Comparison of ENCODE assay signal across 7 cellular contexts in the genomic region with DNA sequence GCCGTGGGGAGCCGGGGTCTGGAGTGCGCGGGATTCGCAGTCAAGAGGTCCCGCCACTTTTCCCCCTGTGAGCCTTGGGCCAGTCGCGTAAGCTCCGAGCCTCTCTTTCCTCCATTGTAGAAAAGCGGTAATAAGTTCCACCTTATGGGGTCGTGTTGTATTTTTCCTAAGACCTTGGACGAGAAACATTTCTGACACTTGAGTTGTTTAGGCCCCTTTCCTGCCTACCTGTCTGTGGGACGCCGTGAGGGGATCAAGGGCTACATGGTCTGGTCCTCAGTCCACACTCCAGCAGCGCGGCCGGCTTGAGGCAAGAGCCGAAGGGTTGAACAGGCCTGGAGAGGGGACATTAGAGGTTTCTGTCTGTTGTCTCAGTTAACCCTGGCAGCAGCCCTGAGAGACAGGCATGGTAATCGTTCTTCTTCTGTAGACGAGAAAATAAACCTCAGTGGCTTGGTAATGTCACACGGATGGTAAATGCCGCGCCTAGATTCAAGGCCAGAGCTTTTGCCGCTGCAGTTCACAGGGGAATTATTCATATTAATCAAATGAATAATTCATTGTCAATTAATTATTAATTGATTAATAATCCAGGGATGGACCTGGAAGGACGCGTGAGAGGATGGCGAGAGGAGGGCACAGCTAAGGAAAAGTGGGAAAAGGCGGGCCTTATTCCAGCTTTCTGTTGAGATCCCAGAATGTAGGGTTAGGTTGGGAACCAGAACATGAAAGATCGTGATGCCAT. TPM values are rescaled to one million over a fixed set of nuclear protein-coding genes. Genes with fewer than 3 reads are reported as not detected.
DNase-seq lines count a peak whose midpoint lies in the region; ATAC-seq lines count a peak whose summit lies in the region.

No MANE protein-coding gene starts in this region.

- H3K4me1 ChIP-seq in iPS-20b (ENCODE audit: insufficient read depth, low read length) (peaks cover 4% of the 10 kb centered on the region; the same call in 1 of the 2 replicates), subcutaneous abdominal adipose tissue (ENCODE audit: control insufficient read depth in 5 of 5, insufficient read depth in 5 of 5, low read length in 5 of 5) (peaks cover 0 to 30% (median 19%) of the 10 kb centered on the region in 5 donors)

- H3K4me3 Mint-ChIP-seq in activated T-helper 1 cell treated with anti-CD3 and anti-CD28 coated beads, Interleukin-12 subunit alpha, Interleukin-12 subunit beta, Interleukin-2, Interleukin-4 antibody, amounts not matched to agents 30 ng/mL and 10 ng/mL and 1 ng/mL, durations not matched to agents 14 hours and 24 hours and 36 hours: peak overlapping the region; percentile 96

- DNase-seq in activated T-helper 1 cell treated with anti-CD3 and anti-CD28 coated beads, Interleukin-12 subunit alpha, Interleukin-12 subunit beta, Interleukin-2, Interleukin-4 antibody, amounts not matched to agents 30 ng/mL and 10 ng/mL and 1 ng/mL, durations not matched to agents 14 hours and 24 hours and 36 hours (ENCODE audit: low spot score): no peak
- DNase-seq in GM19238 (ENCODE audit: insufficient read length, low spot score): no peak
- DNase-seq in stimulated activated CD4-positive, alpha-beta T cell treated with anti-CD3 and anti-CD28 coated beads, Interleukin-1b, Interleukin-23, amount 100 ng/mL, for 48 hours: no peak

- intact Hi-C loops in activated T-helper 1 cell treated with anti-CD3 and anti-CD28 coated beads, Interleukin-12 subunit alpha, Interleukin-12 subunit beta, Interleukin-2, Interleukin-4 antibody, amounts not matched to agents 30 ng/mL and 10 ng/mL and 1 ng/mL, durations not matched to agents 14 hours and 24 hours and 36 hours (cut with micrococcal nuclease): loop anchor here (2.0 to 5.0 kb wide), 3 partner anchors 41 to 361 kb away; a partner anchor contains a TSS

- H3K27me3 ChIP-seq in iPS-20b (ENCODE audit: insufficient read depth, low read length) (no peaks in the 10 kb centered on the region), subcutaneous abdominal adipose tissue (ENCODE audit: control insufficient read depth in 5 of 5, insufficient read depth in 4 of 5, low read length in 5 of 5) (no peaks in the 10 kb centered on the region)

- no peaks in the 10 kb centered on the region for H3K9me3 ChIP-seq in iPS-20b (ENCODE audit: insufficient read depth, low read depth, low read length)
- no peaks in the 10 kb centered on the region for H3K9me3 ChIP-seq in subcutaneous abdominal adipose tissue (ENCODE audit: control insufficient read depth in 5 of 5, low read length in 5 of 5)

- H3K9ac ChIP-seq in iPS-20b (ENCODE audit: low read depth, low read length) (peak overlapping the region; percentile 100), subcutaneous abdominal adipose tissue (ENCODE audit: low read length in 5 of 5) (peak overlapping the region in 4 of 5 donors; percentile 81 to 99 (median 92))

- H3K36me3 ChIP-seq in iPS-20b (ENCODE audit: insufficient read depth, low read depth, low read length) (peaks cover 59% of the 10 kb centered on the region), subcutaneous abdominal adipose tissue (ENCODE audit: control insufficient read depth in 5 of 5, insufficient read depth in 5 of 5, low read length in 5 of 5) (peaks cover 0 to 34% (median 27%) of the 10 kb centered on the region in 5 donors)

- no peaks in the 10 kb centered on the region for H3K9me3 Mint-ChIP-seq in activated T-helper 1 cell treated with anti-CD3 and anti-CD28 coated beads, Interleukin-12 subunit alpha, Interleukin-12 subunit beta, Interleukin-2, Interleukin-4 antibody, amounts not matched to agents 30 ng/mL and 10 ng/mL and 1 ng/mL, durations not matched to agents 14 hours and 24 hours and 36 hours

- ATAC-seq in GM18511 (IDR thresholded peaks at IDR 0.05; ENCODE audit: unreplicated experiment) (peak; percentile 22), HG03097 (IDR thresholded peaks at IDR 0.05; ENCODE audit: low FRiP score, unreplicated experiment) (peak; percentile 21)

- H3K36me3 Mint-ChIP-seq in activated T-helper 1 cell treated with anti-CD3 and anti-CD28 coated beads, Interleukin-12 subunit alpha, Interleukin-12 subunit beta, Interleukin-2, Interleukin-4 antibody, amounts not matched to agents 30 ng/mL and 10 ng/mL and 1 ng/mL, durations not matched to agents 14 hours and 24 hours and 36 hours (ENCODE audit: low read depth): peaks cover 47% of the 10 kb centered on the region

- no peaks in the 10 kb centered on the region for H3K27me3 Mint-ChIP-seq in activated T-helper 1 cell treated with anti-CD3 and anti-CD28 coated beads, Interleukin-12 subunit alpha, Interleukin-12 subunit beta, Interleukin-2, Interleukin-4 antibody, amounts not matched to agents 30 ng/mL and 10 ng/mL and 1 ng/mL, durations not matched to agents 14 hours and 24 hours and 36 hours (ENCODE audit: insufficient read depth)

- peak overlapping the region; percentile 100 for H3K4me3 ChIP-seq in iPS-20b (ENCODE audit: low read length)
- peak overlapping the region; percentile 81 to 96 (median 89) for H3K4me3 ChIP-seq in subcutaneous abdominal adipose tissue (ENCODE audit: low read depth in 1 of 5, low read length in 5 of 5)

- H3K27ac Mint-ChIP-seq in activated T-helper 1 cell treated with anti-CD3 and anti-CD28 coated beads, Interleukin-12 subunit alpha, Interleukin-12 subunit beta, Interleukin-2, Interleukin-4 antibody, amounts not matched to agents 30 ng/mL and 10 ng/mL and 1 ng/mL, durations not matched to agents 14 hours and 24 hours and 36 hours: peak overlapping the region; percentile 99

- H3K4me1 Mint-ChIP-seq in activated T-helper 1 cell treated with anti-CD3 and anti-CD28 coated beads, Interleukin-12 subunit alpha, Interleukin-12 subunit beta, Interleukin-2, Interleukin-4 antibody, amounts not matched to agents 30 ng/mL and 10 ng/mL and 1 ng/mL, durations not matched to agents 14 hours and 24 hours and 36 hours (ENCODE audit: low read depth): peaks cover 65% of the 10 kb centered on the region

- H3K27ac ChIP-seq in iPS-20b (ENCODE audit: low read length): peak overlapping the region; percentile 100
- peak overlapping the region; percentile 93 for H3K27ac ChIP-seq in subcutaneous abdominal adipose tissue (ENCODE audit: low read depth, low read length)

RNA-seq across cellular contexts. Expression of a gene that starts 0.5 kb away (rescaled TPM):
- total RNA-seq in activated T-helper 1 cell treated with anti-CD3 and anti-CD28 coated beads, Interleukin-12 subunit alpha, Interleukin-12 subunit beta, Interleukin-2, Interleukin-4 antibody, amounts not matched to agents 30 ng/mL and 10 ng/mL and 1 ng/mL, durations not matched to agents 14 hours and 24 hours and 36 hours: 147 and 149 TPM in 2 replicates

RNA-seq across cellular contexts. Expression of a gene that starts 0.9 kb away (rescaled TPM):
- total RNA-seq in activated T-helper 1 cell treated with anti-CD3 and anti-CD28 coated beads, Interleukin-12 subunit alpha, Interleukin-12 subunit beta, Interleukin-2, Interleukin-4 antibody, amounts not matched to agents 30 ng/mL and 10 ng/mL and 1 ng/mL, durations not matched to agents 14 hours and 24 hours and 36 hours: 164 and 166 TPM in 2 replicates

RNA-seq across cellular contexts. Expression of a gene that starts 23.5 kb away (rescaled TPM):
- 92.3 and 97.7 TPM in 2 replicates for total RNA-seq in activated T-helper 1 cell treated with anti-CD3 and anti-CD28 coated beads, Interleukin-12 subunit alpha, Interleukin-12 subunit beta, Interleukin-2, Interleukin-4 antibody, amounts not matched to agents 30 ng/mL and 10 ng/mL and 1 ng/mL, durations not matched to agents 14 hours and 24 hours and 36 hours

RNA-seq across cellular contexts. Expression of a gene that starts 34.8 kb away (rescaled TPM):
- 250 and 256 TPM in 2 replicates for total RNA-seq in activated T-helper 1 cell treated with anti-CD3 and anti-CD28 coated beads, Interleukin-12 subunit alpha, Interleukin-12 subunit beta, Interleukin-2, Interleukin-4 antibody, amounts not matched to agents 30 ng/mL and 10 ng/mL and 1 ng/mL, durations not matched to agents 14 hours and 24 hours and 36 hours

RNA-seq across cellular contexts. Expression of a gene that starts 40.8 kb away (rescaled TPM):
- total RNA-seq in activated T-helper 1 cell treated with anti-CD3 and anti-CD28 coated beads, Interleukin-12 subunit alpha, Interleukin-12 subunit beta, Interleukin-2, Interleukin-4 antibody, amounts not matched to agents 30 ng/mL and 10 ng/mL and 1 ng/mL, durations not matched to agents 14 hours and 24 hours and 36 hours: 0.78 and 0.99 TPM in 2 replicates
